In the genomic region with DNA sequence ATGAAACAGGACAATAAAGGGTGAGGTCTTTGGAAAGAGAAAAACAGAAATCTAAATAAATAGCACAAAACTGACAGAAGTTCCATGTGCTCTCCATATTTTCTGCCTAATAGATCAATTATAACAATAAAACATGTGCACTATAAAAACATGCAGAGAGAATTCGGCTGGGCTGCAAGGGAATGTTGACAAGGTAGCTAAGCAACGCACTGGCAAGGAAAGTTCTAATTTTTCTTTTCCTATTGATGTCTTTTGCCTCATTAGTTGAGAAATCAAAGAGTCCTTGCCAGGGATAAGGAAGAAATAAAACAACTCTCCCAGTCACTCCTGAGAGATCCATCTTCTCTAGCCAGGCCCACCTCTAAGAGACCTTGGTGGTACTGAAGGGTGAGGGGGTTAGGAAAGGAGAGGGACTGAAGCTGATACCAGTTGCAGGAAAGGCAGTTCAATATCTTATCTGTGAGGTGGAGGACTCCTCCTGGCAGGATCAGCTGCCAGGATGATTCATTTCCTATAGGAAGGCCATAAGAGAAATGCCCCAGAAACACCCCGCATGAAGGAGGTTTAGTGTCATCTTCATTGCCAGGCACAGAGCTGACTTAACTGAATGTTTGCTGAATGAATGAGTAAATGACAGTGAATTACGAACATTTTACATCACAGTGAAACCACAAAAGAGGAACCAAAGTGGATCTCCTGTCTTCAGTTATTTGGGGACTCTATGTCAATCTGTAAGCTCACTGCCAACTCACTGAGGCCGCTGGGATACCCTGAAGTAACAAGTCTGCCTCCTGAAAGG, we compare ENCODE assay signal across 9 cellular contexts.
DNase-seq lines count a peak whose midpoint lies in the region; ATAC-seq and TF ChIP-seq lines count a peak whose summit lies in the region.
"Had no signal": no experiment of that assay in that cellular context is flagged by ENCODE, and none has a peak within 500 bp of the region (broad histone marks: within the 10 kb centered on the region; RNA-seq: fewer than 3 reads in every experiment).

No MANE protein-coding gene starts in this region.

- no peak overlapping the region for H3K4me3 ChIP-seq in testis

- no peak for TF ChIP-seq POLR2A in testis (IDR thresholded peaks at IDR 0.05)

- no peaks in the 10 kb centered on the region for H3K9me3 ChIP-seq in testis

- peak; percentile 82 for ATAC-seq in GM21515 (IDR thresholded peaks at IDR 0.05; ENCODE audit: unreplicated experiment)

- DNase-seq in ELR (ENCODE audit: low read depth) (peak; percentile 60), HK-2 (ENCODE audit: unreplicated experiment) (peak; percentile 0), caudate nucleus (lab: John Stamatoyannopoulos, UW) (peak in 1 of 61 donors; percentile 53), testis (no peak), anterior cingulate cortex (lab: John Stamatoyannopoulos, UW) (no peak), DMS153 treated with DMSO at 0.1 percent for 48 hours (lab: John Stamatoyannopoulos, UW; ENCODE audit: unreplicated experiment) (no peak)
- DNase-seq in stimulated activated CD4-positive, alpha-beta T cell treated with anti-CD3 and anti-CD28 coated beads, Interleukin-4, amount 100 ng/mL, for 4 hours = no peak

- 54 to 70% methylated on average over 5 of the region's 5 CpGs for WGBS in testis, 2 donors

- H3K4me1 ChIP-seq in testis = peaks cover 25% of the 10 kb centered on the region
- H3K4me1 ChIP-seq: parathyroid adenoma had no signal

- no peak for TF ChIP-seq CTCF in testis (IDR thresholded peaks at IDR 0.05)

- H3K27me3 ChIP-seq in testis = no peaks in the 10 kb centered on the region

- H3K27ac ChIP-seq in caudate nucleus (ENCODE audit: low read depth, low read length) (peak overlapping the region; percentile 18), testis (peak overlapping the region; percentile 37 to 51)
- H3K27ac ChIP-seq: parathyroid adenoma had no signal

- H3K36me3 ChIP-seq in testis (ENCODE audit: low read depth, missing control alignments) = no peaks in the 10 kb centered on the region

- intact Hi-C loops in testis (cut with DNase I; ENCODE audit: low total_unique reads) = no loop called here

Comparison
In these comparisons a context has a peak if more than half of its experiments do, and no peak if none do; other contexts are left out.
1. DNase-seq: peak in ELR (single experiment) and HK-2 (single experiment); none in testis (single experiment), stimulated activated CD4-positive, alpha-beta T cell treated with anti-CD3 and anti-CD28 coated beads, Interleukin-4, amount 100 ng/mL, for 4 hours (0 of 2), anterior cingulate cortex (0 of 58) and DMS153 treated with DMSO at 0.1 percent for 48 hours (single experiment).